In the genomic region with DNA sequence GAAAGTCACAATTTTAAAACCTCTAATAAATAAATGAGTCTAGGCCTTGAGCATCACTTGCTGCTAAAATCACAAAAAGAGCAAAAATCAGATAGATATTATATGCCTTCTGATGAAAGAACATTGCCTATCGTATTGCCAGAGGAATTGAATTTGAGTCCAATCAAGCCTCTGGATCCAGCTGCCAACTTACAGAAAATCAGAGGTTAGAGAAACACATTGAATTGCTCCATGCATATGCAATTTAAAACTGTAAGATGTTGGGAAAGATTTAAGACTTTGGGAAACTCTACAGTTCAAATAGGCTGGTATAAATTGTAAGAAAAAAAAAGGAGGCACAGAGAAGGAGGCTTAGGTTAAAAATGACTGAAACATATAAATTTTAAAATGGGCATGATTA, we compare ENCODE assay signal across 3 cellular contexts.
"Had no signal": no experiment of that assay in that cellular context is flagged by ENCODE, and none has a peak within 500 bp of the region (broad histone marks: within the 10 kb centered on the region; RNA-seq: fewer than 3 reads in every experiment).

No MANE protein-coding gene starts in this region.

- H3K4me3 ChIP-seq: GM12878 had no signal

- DNase-seq: GDM1, GF-D8 had no signal

- ATAC-seq: GM12878 had no signal
